In the genomic region with DNA sequence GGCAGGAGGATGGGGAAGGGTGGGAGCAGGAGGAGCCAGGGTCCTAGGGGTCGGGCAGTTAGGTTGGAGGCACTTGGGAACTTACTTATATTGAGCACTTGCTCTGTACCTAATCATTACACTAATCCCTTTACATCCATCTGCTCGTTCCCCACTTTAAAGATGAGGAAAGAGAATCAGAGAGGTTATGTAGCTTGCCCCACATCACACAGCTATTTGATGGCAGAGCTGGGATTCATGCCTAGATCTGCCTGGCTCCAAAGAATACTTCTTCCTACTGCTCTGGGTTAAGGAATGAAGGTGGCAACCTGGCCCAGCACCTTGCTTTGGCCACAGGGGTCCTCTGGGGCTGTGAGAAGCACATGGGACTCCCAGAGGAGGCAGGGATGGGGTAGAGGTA, we compare ENCODE assay signal across 11 cellular contexts. TPM values are rescaled to one million over a fixed set of nuclear protein-coding genes. Genes with fewer than 3 reads are reported as not detected.
"Had no signal": no experiment of that assay in that cellular context is flagged by ENCODE, and none has a peak within 500 bp of the region (broad histone marks: within the 10 kb centered on the region; RNA-seq: fewer than 3 reads in every experiment).

No MANE protein-coding gene starts in this region.

- H3K4me2 ChIP-seq: KMS-11 had no signal

- H3K27ac ChIP-seq: GM23248, KMS-11 had no signal

- H3K4me1 ChIP-seq: HAP-1 had no signal

- H3K4me3 ChIP-seq: GM23248, HAP-1 had no signal

- ATAC-seq: HCT116 had no signal

- H3K9me3 ChIP-seq: HAP-1 had no signal

- H3K36me3 ChIP-seq: HAP-1 had no signal

- H3K9ac ChIP-seq: GM23248, KMS-11 had no signal

- H2AFZ ChIP-seq: GM23248 had no signal

- DNase-seq: GM23248, GOT3, H7, HFFc6, IMR-90, KBM-7 had no signal

RNA-seq across cellular contexts. Expression of gene SLC4A1, which starts 13.2 kb away (rescaled TPM):
- total RNA-seq: GM23248, H4, HFFc6, HT-29, IMR-90 had no signal
- polyA plus RNA-seq: GM23248, IMR-90 had no signal

RNA-seq across cellular contexts. Expression of gene RUNDC3A, which starts 53.7 kb away (rescaled TPM):
- total RNA-seq: H4 had no signal
